19 cellular contexts compared by ENCODE assay signal in genomic region chr10:55822096-55822495, GRCh38.
"Had no signal": no experiment of that assay in that cellular context is flagged by ENCODE, and none has a peak within 500 bp of the region (broad histone marks: within the 10 kb centered on the region; RNA-seq: fewer than 3 reads in every experiment).

No MANE protein-coding gene starts in this region.

- H3K27me3 ChIP-seq: adrenal gland, ascending aorta, brain microvascular endothelial cell, hepatocyte, ovary, thyroid gland, upper lobe of right lung had no signal

- H2AFZ ChIP-seq: hepatocyte had no signal

- H3K4me2 ChIP-seq: hepatocyte had no signal

- H3K27ac ChIP-seq: adrenal gland, ascending aorta, brain microvascular endothelial cell, hepatocyte, ovary, prostate gland, thyroid gland, upper lobe of right lung had no signal

- H3K79me2 ChIP-seq: hepatocyte had no signal

- H3K4me3 ChIP-seq: adrenal gland, ascending aorta, hepatocyte, ovary, prostate gland, thyroid gland, upper lobe of right lung had no signal

- H3K4me1 ChIP-seq: adrenal gland, ascending aorta, prostate gland, thyroid gland, upper lobe of right lung had no signal

- DNase-seq: activated naive CD4-positive, alpha-beta T cell; activated T-cell treated with anti-CD3 and anti-CD28 coated beads, Interleukin-2, amount 50 U/mL, for 24 hours; adrenal gland; brain microvascular endothelial cell; caudate nucleus; effector CD4-positive, alpha-beta T cell; foreskin melanocyte; immature natural killer cell; naive thymus-derived CD8-positive, alpha-beta T cell; ovary; stimulated activated CD4-positive, alpha-beta T cell treated with anti-CD3 and anti-CD28 coated beads, Interleukin-2, amount 100 ng/mL, for 48 hours; stimulated activated CD8-positive, alpha-beta memory T cell treated with anti-CD3 and anti-CD28 coated beads, Interleukin-4, amount 100 ng/mL, for 48 hours; stimulated activated naive CD4-positive, alpha-beta T cell treated with Interleukin-2 at 50 U/mL for 16 hours; T-cell; thyroid gland; upper lobe of right lung had no signal

- H3K36me3 ChIP-seq: adrenal gland, ascending aorta, brain microvascular endothelial cell, ovary, prostate gland, thyroid gland, upper lobe of right lung had no signal

- H3K9me3 ChIP-seq: adrenal gland, ascending aorta, ovary, prostate gland, thyroid gland, upper lobe of right lung had no signal
